ENCODE assay signal across 8 cellular contexts in the genomic region with DNA sequence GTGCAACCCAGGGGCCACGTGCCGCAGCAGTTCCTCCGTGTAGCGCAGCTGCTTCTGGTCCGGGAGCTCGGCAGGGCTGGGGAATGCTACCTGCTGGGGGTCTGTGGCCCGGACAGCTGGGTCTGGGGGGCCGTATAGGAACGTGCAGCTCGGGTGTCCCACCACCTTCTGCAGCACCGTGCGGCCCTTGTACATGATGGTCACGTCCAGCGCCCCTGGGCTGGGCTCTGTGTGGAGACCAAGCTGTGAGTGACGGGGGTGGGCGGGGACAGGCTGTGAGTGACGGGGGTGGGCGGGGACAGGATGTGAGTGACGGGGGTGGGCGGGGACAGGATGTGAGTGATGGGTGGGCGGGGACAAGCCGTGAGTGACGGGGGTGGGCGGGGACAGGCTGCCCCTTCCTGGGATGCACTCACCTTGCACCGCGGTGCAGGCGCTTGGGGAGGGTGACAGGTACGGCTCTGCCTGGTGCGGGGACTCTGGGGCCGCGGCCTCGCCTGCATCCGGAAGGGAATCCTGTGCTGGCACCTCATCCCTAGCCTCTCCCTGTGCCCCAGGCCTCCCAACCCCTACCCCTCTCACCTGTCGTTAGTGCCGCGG. TPM values are rescaled to one million over a fixed set of nuclear protein-coding genes. Genes with fewer than 3 reads are reported as not detected.
DNase-seq lines count a peak whose midpoint lies in the region; ATAC-seq, FAIRE-seq and TF ChIP-seq lines count a peak whose summit lies in the region.

No MANE protein-coding gene starts in this region.

- peaks cover 81% of the 10 kb centered on the region for H3K36me3 Mint-ChIP-seq in dendritic cell treated with granulocyte-macrophage colony-stimulating factor and Interleukin-4, amounts not matched to agents 40 ng/mL and 50 ng/mL, for 4 days (ENCODE audit: low read depth)

- H3K4me1 Mint-ChIP-seq in dendritic cell treated with granulocyte-macrophage colony-stimulating factor and Interleukin-4, amounts not matched to agents 40 ng/mL and 50 ng/mL, for 4 days (ENCODE audit: low read depth), result peaks cover 50% of the 10 kb centered on the region

- intact Hi-C loops in dendritic cell treated with granulocyte-macrophage colony-stimulating factor and Interleukin-4, amounts not matched to agents 40 ng/mL and 50 ng/mL, for 4 days (cut with micrococcal nuclease), result no loop called here
- intact Hi-C loops in posterior vena cava (cut with DNase I), result no loop called here

- no peak for FAIRE-seq in D721Med (lab: Jason Lieb, UNC)

- TF ChIP-seq CTCF in D721Med (IDR thresholded peaks at IDR 0.05; ENCODE audit: insufficient read depth, missing control alignments), result no peak

- DNase-seq in D721Med (ENCODE audit: insufficient read length, low spot score) (peak; percentile 32), NCI-H1105 treated with DMSO at 0.1 percent for 48 hours (lab: John Stamatoyannopoulos, UW) (peak; percentile 12), mucosa of gallbladder (ENCODE audit: low spot score) (peak; percentile 56), posterior vena cava (ENCODE audit: low spot score) (no peak)
- DNase-seq in activated CD4-positive, alpha-beta T cell treated with anti-CD3 and anti-CD28 coated beads for 4 hours, result peak; percentile 93
- DNase-seq in stimulated activated naive CD4-positive, alpha-beta T cell (lab: John Stamatoyannopoulos, UW), result peak; percentile 73 to 92 (median 86)

- no peak for ATAC-seq in HG03097 (IDR thresholded peaks at IDR 0.05; ENCODE audit: low FRiP score, unreplicated experiment)

- no peaks in the 10 kb centered on the region for H3K27me3 Mint-ChIP-seq in dendritic cell treated with granulocyte-macrophage colony-stimulating factor and Interleukin-4, amounts not matched to agents 40 ng/mL and 50 ng/mL, for 4 days

- H3K9me3 Mint-ChIP-seq in dendritic cell treated with granulocyte-macrophage colony-stimulating factor and Interleukin-4, amounts not matched to agents 40 ng/mL and 50 ng/mL, for 4 days, result no peaks in the 10 kb centered on the region

- peak overlapping the region; percentile 95 for H3K27ac Mint-ChIP-seq in dendritic cell treated with granulocyte-macrophage colony-stimulating factor and Interleukin-4, amounts not matched to agents 40 ng/mL and 50 ng/mL, for 4 days

- H3K4me3 Mint-ChIP-seq in dendritic cell treated with granulocyte-macrophage colony-stimulating factor and Interleukin-4, amounts not matched to agents 40 ng/mL and 50 ng/mL, for 4 days, result peak overlapping the region; percentile 2

RNA-seq across cellular contexts. Expression of gene IRF7, which starts 2.3 kb away (rescaled TPM):
- 54.0 TPM for total RNA-seq in mucosa of gallbladder
- 10 to 100 TPM; 10.3 to 16.4 TPM for total RNA-seq in posterior vena cava

RNA-seq across cellular contexts. Expression of gene CDHR5, which starts 11.3 kb away (rescaled TPM):
- 89.6 TPM for total RNA-seq in mucosa of gallbladder
- total RNA-seq in posterior vena cava, result under 1 TPM in 1 of 2 donors, not detected in 1; 0.10 TPM

RNA-seq across cellular contexts. Expression of gene SCT, which starts 13.5 kb away (rescaled TPM):
- not detected for total RNA-seq in mucosa of gallbladder
- not detected for total RNA-seq in posterior vena cava

RNA-seq across cellular contexts. Expression of gene DRD4, which starts 23.6 kb away (rescaled TPM):
- total RNA-seq in mucosa of gallbladder (2.6 TPM), posterior vena cava (under 1 TPM; 0.48 to 0.51 TPM)

RNA-seq across cellular contexts. Expression of gene PHRF1, which starts 37.2 kb away (rescaled TPM):
- total RNA-seq in mucosa of gallbladder (38.1 TPM), posterior vena cava (10 to 100 TPM; 18.3 to 20.8 TPM)

Comparison
In these comparisons a context has a peak if more than half of its experiments do, and no peak if none do; other contexts are left out.
1. RNA of gene CDHR5, which starts 11.3 kb away (total RNA-seq): 89.6 TPM in mucosa of gallbladder (single experiment); 0.10 TPM in posterior vena cava; every median in the first group is over 10 times any median in the second.